Comparison of ENCODE assay signal across 20 cellular contexts in genomic region chr14:79573486-79573885, GRCh38.
"Had no signal": no experiment of that assay in that cellular context is flagged by ENCODE, and none has a peak within 500 bp of the region (broad histone marks: within the 10 kb centered on the region; RNA-seq: fewer than 3 reads in every experiment).

No MANE protein-coding gene starts in this region.

- H3K27ac Mint-ChIP-seq: activated naive CD8-positive, alpha-beta T cell; immature natural killer cell; natural killer cell treated with Interleukin-12 subunit alpha and Interleukin-12 subunit beta and Interleukin-15 and Interleukin-18, amount 100 ng/mL, for 72 hours; progenitor cell of endocrine pancreas; T-helper 2 cell treated with Interferon-gamma antibody and Interleukin-4, amounts not matched to agents 5 μg/mL and 100 μg/mL, for 36 hours had no signal

- H3K4me3 ChIP-seq: coronary artery, transverse colon had no signal

- ATAC-seq: activated CD4-positive, CD25-positive, alpha-beta regulatory T cell treated with anti-CD3 and anti-CD28 coated beads, Interleukin-2, amount 50 U/mL, for 24 hours; activated T-cell treated with anti-CD3 and anti-CD28 coated beads, Interleukin-2, amount 50 U/mL, for 4 hours; left cardiac atrium; natural killer cell treated with Interleukin-12 subunit alpha and Interleukin-12 subunit beta and Interleukin-15 and Interleukin-18, amount 100 ng/mL, for 72 hours; right cardiac atrium had no signal

- H3K27me3 Mint-ChIP-seq: activated naive CD8-positive, alpha-beta T cell; natural killer cell treated with Interleukin-12 subunit alpha and Interleukin-12 subunit beta and Interleukin-15 and Interleukin-18, amount 100 ng/mL, for 72 hours; progenitor cell of endocrine pancreas had no signal

- H3K36me3 Mint-ChIP-seq: activated naive CD8-positive, alpha-beta T cell; immature natural killer cell; natural killer cell treated with Interleukin-12 subunit alpha and Interleukin-12 subunit beta and Interleukin-15 and Interleukin-18, amount 100 ng/mL, for 72 hours had no signal

- H3K4me1 Mint-ChIP-seq: immature natural killer cell had no signal

- DNase-seq: activated gamma-delta T cell; activated T-cell treated with anti-CD3 and anti-CD28 coated beads, Interleukin-2, amount 50 U/mL, for 4 hours; anterior cingulate cortex; caudate nucleus; effector CD4-positive, alpha-beta T cell; immature natural killer cell; left cardiac atrium; mammary epithelial cell; nucleus accumbens; right cardiac atrium; stimulated activated CD4-positive, alpha-beta T cell treated with anti-CD3 and anti-CD28 coated beads, Interleukin-1b, Interleukin-23, amount 100 ng/mL, for 48 hours; stimulated activated naive CD4-positive, alpha-beta T cell; SW 1271; transverse colon had no signal

- H3K4me3 Mint-ChIP-seq: activated naive CD8-positive, alpha-beta T cell; activated T-cell treated with anti-CD3 and anti-CD28 coated beads, Interleukin-2, amount 50 U/mL, for 4 hours; immature natural killer cell; natural killer cell treated with Interleukin-12 subunit alpha and Interleukin-12 subunit beta and Interleukin-15 and Interleukin-18, amount 100 ng/mL, for 72 hours; T-helper 2 cell treated with Interferon-gamma antibody and Interleukin-4, amounts not matched to agents 5 μg/mL and 100 μg/mL, for 36 hours had no signal
